In the genomic region with DNA sequence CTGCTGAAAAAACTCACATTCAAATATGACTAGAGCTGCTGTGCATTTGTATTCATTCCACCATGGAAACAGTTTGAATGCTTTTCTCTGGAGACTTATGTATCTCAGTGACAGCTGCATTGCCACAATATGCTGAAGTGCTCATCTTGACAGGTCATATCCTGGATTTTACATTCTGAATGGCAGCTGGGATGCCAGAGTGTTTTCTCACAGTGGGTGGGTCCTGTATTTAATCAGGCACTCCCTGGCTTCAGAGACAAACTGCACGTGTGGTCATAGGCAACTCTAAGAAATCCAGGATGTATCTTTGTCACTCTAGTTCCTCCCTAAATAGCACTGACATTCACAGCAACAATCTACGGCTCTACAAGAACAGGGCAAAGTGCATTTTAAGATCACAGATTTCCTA, we compare ENCODE assay signal across 8 cellular contexts.
DNase-seq lines count a peak whose midpoint lies in the region; ATAC-seq and TF ChIP-seq lines count a peak whose summit lies in the region.

No MANE protein-coding gene starts in this region.

- H3K27ac ChIP-seq in BLaER1 = 0 out of 2 replicates have a peak overlapping the region, but pooled peaks have one; percentile 23
- peak overlapping the region; percentile 1 for H3K27ac ChIP-seq in OCI-LY1 (ENCODE audit: low read depth, low read length, poor library complexity, severe bottlenecking)
- peak overlapping the region; percentile 19 for H3K27ac ChIP-seq in foreskin keratinocyte
- peak overlapping the region; percentile 53 for H3K27ac ChIP-seq in upper lobe of right lung
- H3K27ac ChIP-seq in adrenal gland = peak overlapping the region in 2 of 5 donors; percentile 12 to 23

- no peak for TF ChIP-seq POLR2A in adrenal gland (IDR thresholded peaks at IDR 0.05)

- peak; percentile 27 for ATAC-seq in GM18907 (IDR thresholded peaks at IDR 0.05; ENCODE audit: unreplicated experiment)
- ATAC-seq in HG03159 (IDR thresholded peaks at IDR 0.05; ENCODE audit: unreplicated experiment) = peak; percentile 37
- ATAC-seq in foreskin keratinocyte = peak; percentile 90
- ATAC-seq in upper lobe of right lung = peak; percentile 49

- peaks cover 35% of the 10 kb centered on the region; the same call in 1 of the 2 replicates for H3K36me3 ChIP-seq in BLaER1
- H3K36me3 ChIP-seq in OCI-LY1 (ENCODE audit: insufficient read depth, low read length) = no peaks in the 10 kb centered on the region; the same call in 1 of the 2 replicates
- no peaks in the 10 kb centered on the region for H3K36me3 ChIP-seq in upper lobe of right lung
- no peaks in the 10 kb centered on the region for H3K36me3 ChIP-seq in adrenal gland (replicated peaks in 1 of 2)

- H3K4me1 ChIP-seq in BLaER1 (peaks cover 15% of the 10 kb centered on the region), OCI-LY1 (ENCODE audit: insufficient read depth, low read length, severe bottlenecking) (peaks cover 18% of the 10 kb centered on the region), foreskin keratinocyte (peaks cover 34% of the 10 kb centered on the region), upper lobe of right lung (peaks cover 13% of the 10 kb centered on the region), adrenal gland (replicated peaks in 1 of 2) (peaks cover 0 to 3% of the 10 kb centered on the region in 2 donors)

- no peak overlapping the region for H3K4me2 ChIP-seq in BLaER1
- H3K4me2 ChIP-seq in OCI-LY1 (ENCODE audit: low read length) = peak overlapping the region; percentile 16; the same call in 1 of the 2 replicates

- H3K9ac ChIP-seq in BLaER1 (no peak overlapping the region), OCI-LY1 (ENCODE audit: low read length) (no peak overlapping the region)

- 16 to 53% (median 32%) methylated on average over 2 of the region's 2 CpGs for WGBS in adrenal gland, 4 donors

- DNase-seq in foreskin keratinocyte (peak; percentile 72 to 88), upper lobe of right lung (no peak), NCI-H1105 treated with DMSO at 0.1 percent for 48 hours (lab: John Stamatoyannopoulos, UW) (no peak), adrenal gland (no peak)

- TF ChIP-seq CTCF in OCI-LY1 (IDR thresholded peaks at IDR 0.05; ENCODE audit: low read length) (no peak), foreskin keratinocyte (conservative IDR thresholded peaks at IDR 0.05) (no peak), upper lobe of right lung (IDR thresholded peaks at IDR 0.05) (no peak), adrenal gland (IDR thresholded peaks at IDR 0.05) (no peak)

- H3K9me3 ChIP-seq in BLaER1 (no peaks in the 10 kb centered on the region), OCI-LY1 (ENCODE audit: low read length) (no peaks in the 10 kb centered on the region), upper lobe of right lung (no peaks in the 10 kb centered on the region), adrenal gland (replicated peaks in 1 of 3) (no peaks in the 10 kb centered on the region)

- intact Hi-C loops in upper lobe of right lung (cut with DNase I) (no loop called here), adrenal gland (cut with DNase I) (no loop called here)

- H3K9me2 ChIP-seq in OCI-LY1 (ENCODE audit: low read depth, low read length) = no peaks in the 10 kb centered on the region

- H4K20me1 ChIP-seq in BLaER1 (peaks cover 46% of the 10 kb centered on the region), OCI-LY1 (ENCODE audit: insufficient read depth, low read length) (no peaks in the 10 kb centered on the region)

- H3K27me3 ChIP-seq in BLaER1 = no peaks in the 10 kb centered on the region
- H3K27me3 ChIP-seq in OCI-LY1 (ENCODE audit: insufficient read depth, low read length) = no peaks in the 10 kb centered on the region
- no peaks in the 10 kb centered on the region for H3K27me3 ChIP-seq in foreskin keratinocyte
- no peaks in the 10 kb centered on the region for H3K27me3 ChIP-seq in upper lobe of right lung
- no peaks in the 10 kb centered on the region for H3K27me3 ChIP-seq in adrenal gland

- no peak overlapping the region for H2AFZ ChIP-seq in OCI-LY1 (ENCODE audit: low read length)

- no peak overlapping the region for H3K4me3 ChIP-seq in BLaER1
- H3K4me3 ChIP-seq in OCI-LY1 (ENCODE audit: low read depth, low read length, poor library complexity, severe bottlenecking) = no peak overlapping the region
- H3K4me3 ChIP-seq in upper lobe of right lung = no peak overlapping the region
- no peak overlapping the region for H3K4me3 ChIP-seq in adrenal gland

- H3K79me2 ChIP-seq in OCI-LY1 (ENCODE audit: insufficient read depth, low read length) = no peaks in the 10 kb centered on the region

- no peaks in the 10 kb centered on the region for H3F3A ChIP-seq in OCI-LY1 (ENCODE audit: insufficient read depth, low read length)

Comparison
In these comparisons a context has a peak if more than half of its experiments do, and no peak if none do; other contexts are left out.
1. ATAC-seq: peak in every context shown above with its lines; median percentile 90 in foreskin keratinocyte; 49 in upper lobe of right lung; 37 in HG03159; 27 in GM18907.
2. DNase-seq: peak in foreskin keratinocyte (2 of 2); none in upper lobe of right lung (single experiment), NCI-H1105 treated with DMSO at 0.1 percent for 48 hours (single experiment) and adrenal gland (0 of 7).